In the genomic region with DNA sequence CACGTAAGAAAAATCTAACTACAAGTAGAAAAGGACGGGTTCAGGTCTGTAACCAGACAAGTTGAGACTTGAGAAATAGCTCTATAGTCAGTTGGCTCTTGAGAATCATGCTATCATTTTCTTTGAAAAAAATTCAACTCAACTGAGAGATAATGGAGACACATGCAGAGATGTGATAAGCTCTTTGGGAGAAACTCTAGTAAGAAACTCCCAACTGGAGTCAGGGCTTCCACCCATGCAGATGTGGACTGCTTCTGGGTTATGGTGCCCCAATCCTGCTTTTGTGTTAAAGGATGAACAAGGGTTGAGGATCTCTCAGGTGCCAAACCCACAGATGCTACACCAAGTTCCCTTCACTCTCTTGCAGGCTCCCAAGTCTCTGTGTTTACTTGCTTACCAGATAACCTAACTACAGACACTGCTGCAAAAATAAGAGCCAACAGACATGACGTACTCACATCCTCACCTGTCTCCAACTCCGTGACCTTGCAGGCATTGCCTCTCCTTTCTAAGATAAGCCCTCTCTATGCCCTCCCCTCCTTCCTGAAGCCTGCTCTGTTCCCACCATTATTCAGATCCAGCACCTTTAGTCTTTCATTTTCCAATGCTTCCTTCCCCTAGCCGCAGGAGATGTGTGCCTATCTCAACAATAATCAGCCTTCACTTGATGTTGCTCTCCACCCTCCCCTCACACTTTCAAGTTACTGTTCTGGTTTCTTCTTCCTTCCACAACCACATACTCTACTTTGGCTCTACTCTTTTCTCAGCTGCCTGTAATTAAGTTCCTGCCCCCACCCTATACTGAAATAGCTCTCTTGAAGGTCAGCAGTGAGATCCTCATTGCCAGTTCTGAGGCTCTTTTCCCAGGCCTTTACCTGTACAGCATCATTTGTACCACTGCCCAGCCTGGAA, we compare ENCODE assay signal across 11 cellular contexts.
DNase-seq lines count a peak whose midpoint lies in the region; ATAC-seq, FAIRE-seq and TF ChIP-seq lines count a peak whose summit lies in the region.
"Had no signal": no experiment of that assay in that cellular context is flagged by ENCODE, and none has a peak within 500 bp of the region (broad histone marks: within the 10 kb centered on the region; RNA-seq: fewer than 3 reads in every experiment).

No MANE protein-coding gene starts in this region.

- POLR2A ChIA-PET in HepG2 (lab: Yijun Ruan, JAX), result no interaction called here

- no peak for DNase-seq in right lobe of liver
- DNase-seq in HepG2 (ENCODE audit: low spot score), result no peak
- DNase-seq in activated T-cell treated with anti-CD3 and anti-CD28 coated beads, Interleukin-2, amount 50 U/mL, for 4 hours, result no peak
- no peak for DNase-seq in nucleus accumbens (lab: John Stamatoyannopoulos, UW)
- no peak for DNase-seq in stimulated activated CD4-positive, alpha-beta T cell treated with anti-CD3 and anti-CD28 coated beads, Interleukin-2, amount 100 ng/mL, for 48 hours
- no peak for DNase-seq in D721Med (ENCODE audit: insufficient read length, low spot score)
- no peak for DNase-seq in SIG-M5 treated with dmso at 0.1 percent for 504 hours (lab: John Stamatoyannopoulos, UW; ENCODE audit: unreplicated experiment)
- DNase-seq: foreskin melanocyte had no signal

- intact Hi-C loops in right lobe of liver (cut with DNase I), result no loop called here
- intact Hi-C loops in HepG2 (cut with micrococcal nuclease; ENCODE audit: unreplicated experiment), result no loop called here

- no peak overlapping the region for H2AFZ ChIP-seq in HepG2 (ENCODE audit: low read length)

- FAIRE-seq in HepG2 (lab: Jason Lieb, UNC) (no peak), D721Med (lab: Jason Lieb, UNC) (no peak)

- no peak overlapping the region for H3K4me3 ChIP-seq in right lobe of liver
- H3K4me3 ChIP-seq in HepG2 (replicated peaks in 1 of 3; ENCODE audit: insufficient read depth in 1 of 3, low read depth in 2 of 3, low read length in 3 of 3), result no peak overlapping the region
- H3K4me3 ChIP-seq: BLaER1 treated with 17β-estradiol and CSF1 and Interleukin-3, amounts not matched to agents 10 nM and 100 nM had no signal

- H3K4me2 ChIP-seq in HepG2 (ENCODE audit: low read depth, low read length), result no peak overlapping the region
- H3K4me2 ChIP-seq: BLaER1 treated with 17β-estradiol and CSF1 and Interleukin-3, amounts not matched to agents 10 nM and 100 nM; KMS-11 had no signal

- H3K4me1 Mint-ChIP-seq in activated T-cell treated with anti-CD3 and anti-CD28 coated beads, Interleukin-2, amount 50 U/mL, for 4 hours (ENCODE audit: low read depth), result peaks cover 88% of the 10 kb centered on the region

- no peaks in the 10 kb centered on the region for H3K27me3 ChIP-seq in right lobe of liver
- H3K27me3 ChIP-seq in HepG2 (ENCODE audit: control insufficient read depth in 1 of 2, insufficient read depth in 2 of 2, low read length in 2 of 2), result no peaks in the 10 kb centered on the region; a peak in 1 of 5 replicates
- H3K27me3 ChIP-seq: BLaER1 treated with 17β-estradiol and CSF1 and Interleukin-3, amounts not matched to agents 10 nM and 100 nM had no signal

- CTCF ChIA-PET in HepG2 (lab: Yijun Ruan, JAX; ENCODE audit: low intra/inter-chr PET ratio, low total read pairs), result no interaction called here

- H3K4me1 ChIP-seq in right lobe of liver (peaks cover 0 to 2% (median 0%) of the 10 kb centered on the region in 4 donors), HepG2 (ENCODE audit: insufficient read depth, low read length) (peaks cover 5% of the 10 kb centered on the region)

- WGBS in right lobe of liver (ENCODE audit: insufficient coverage, low coverage, low lambda C conversion rate, missing lambda C conversion rate), result 75% methylated on average over 5 of the region's 5 CpGs
- 18% methylated on average over 5 of the region's 5 CpGs for WGBS in HepG2 (ENCODE audit: low lambda C conversion rate)

- H3K27ac ChIP-seq in right lobe of liver (no peak overlapping the region), HepG2 (ENCODE audit: extremely low read length, insufficient read depth, low read length) (no peak overlapping the region)
- H3K27ac ChIP-seq: BLaER1 treated with 17β-estradiol and CSF1 and Interleukin-3, amounts not matched to agents 10 nM and 100 nM; KMS-11 had no signal

- H3K4me3 Mint-ChIP-seq in activated T-cell treated with anti-CD3 and anti-CD28 coated beads, Interleukin-2, amount 50 U/mL, for 4 hours, result peak overlapping the region; percentile 52

- H3K9ac ChIP-seq in HepG2 (ENCODE audit: insufficient read depth, low read depth, low read length), result no peak overlapping the region
- H3K9ac ChIP-seq: BLaER1 treated with 17β-estradiol and CSF1 and Interleukin-3, amounts not matched to agents 10 nM and 100 nM; KMS-11 had no signal

- no peaks in the 10 kb centered on the region for H3K36me3 Mint-ChIP-seq in activated T-cell treated with anti-CD3 and anti-CD28 coated beads, Interleukin-2, amount 50 U/mL, for 4 hours (ENCODE audit: insufficient read depth)

- BruUV-seq in HepG2 (replicated peaks; lab: Mats Ljungman, UMichigan), result no TSS peak

- H3K9me3 ChIP-seq in right lobe of liver, result no peaks in the 10 kb centered on the region
- H3K9me3 ChIP-seq in HepG2 (ENCODE audit: low read length), result no peaks in the 10 kb centered on the region
- H3K9me3 ChIP-seq: BLaER1 treated with 17β-estradiol and CSF1 and Interleukin-3, amounts not matched to agents 10 nM and 100 nM had no signal

- no peaks in the 10 kb centered on the region for H3K36me3 ChIP-seq in right lobe of liver
- no peaks in the 10 kb centered on the region for H3K36me3 ChIP-seq in HepG2 (replicated peaks in 1 of 2; ENCODE audit: control insufficient read depth in 1 of 2, insufficient read depth in 2 of 2, low read length in 2 of 2)
- H3K36me3 ChIP-seq: BLaER1 treated with 17β-estradiol and CSF1 and Interleukin-3, amounts not matched to agents 10 nM and 100 nM had no signal

- no peaks in the 10 kb centered on the region for H3K9me3 Mint-ChIP-seq in activated T-cell treated with anti-CD3 and anti-CD28 coated beads, Interleukin-2, amount 50 U/mL, for 4 hours

- no peak for TF ChIP-seq CTCF in right lobe of liver (IDR thresholded peaks at IDR 0.05)
- TF ChIP-seq CTCF in HepG2 (CRISPR knock-in tag; IDR thresholded peaks at IDR 0.05), result no peak
- no peak for TF ChIP-seq CTCF in D721Med (IDR thresholded peaks at IDR 0.05; ENCODE audit: insufficient read depth, missing control alignments)

- TF ChIP-seq POLR2A in right lobe of liver (IDR thresholded peaks at IDR 0.05) (no peak), HepG2 (IDR thresholded peaks at IDR 0.05; ENCODE audit: insufficient read depth in 1 of 2, low read depth in 2 of 2, low read length in 2 of 2) (no peak)

- H4K20me1 ChIP-seq in HepG2 (ENCODE audit: insufficient read depth, low read length), result no peaks in the 10 kb centered on the region
- H4K20me1 ChIP-seq: BLaER1 treated with 17β-estradiol and CSF1 and Interleukin-3, amounts not matched to agents 10 nM and 100 nM had no signal

- H3K79me2 ChIP-seq in HepG2 (ENCODE audit: insufficient read depth, low read length), result no peaks in the 10 kb centered on the region

- TF ChIP-seq RAD21 in HepG2 (CRISPR knock-in tag; IDR thresholded peaks at IDR 0.05), result no peak

- H3K27me3 Mint-ChIP-seq in activated T-cell treated with anti-CD3 and anti-CD28 coated beads, Interleukin-2, amount 50 U/mL, for 4 hours (ENCODE audit: low read depth), result no peaks in the 10 kb centered on the region

- ATAC-seq in right lobe of liver (peak in 3 of 4 donors; percentile 28 to 50 (median 43)), HepG2 (no peak), HG03066 (IDR thresholded peaks at IDR 0.05; ENCODE audit: low read depth, unreplicated experiment) (peak; percentile 63)
- peak in 1 of 2 donors; percentile 15 for ATAC-seq in activated T-cell treated with anti-CD3 and anti-CD28 coated beads, Interleukin-2, amount 50 U/mL, for 4 hours

- TF ChIP-seq EP300 in HepG2 (IDR thresholded peaks at IDR 0.05; ENCODE audit: low read depth in 2 of 2, low read length in 2 of 2), result no peak
- no peak for TF ChIP-seq EP300 in HepG2 (CRISPR knock-in tag; IDR thresholded peaks at IDR 0.05; ENCODE audit: borderline replicate concordance)

- in situ Hi-C loops in HepG2 (cut with HindIII; ENCODE audit: extremely low pct_ligation_motif_present, low pct_unique_long_range_greater_than_20kb), result no loop called here

TF ChIP-seq in HepG2, 621 proteins besides CTCF, POLR2A, EP300 and RAD21:
- no peak for TF ChIP-seq THAP11 (CRISPR knock-in tag; IDR thresholded peaks at IDR 0.05)
- no peak for TF ChIP-seq MATR3 (CRISPR knock-in tag; IDR thresholded peaks at IDR 0.05)
- no peak for TF ChIP-seq ZNF776 (CRISPR knock-in tag; IDR thresholded peaks at IDR 0.05)
- no peak for TF ChIP-seq SKI (IDR thresholded peaks at IDR 0.05; ENCODE audit: partially characterized antibody)
- no peak for TF ChIP-seq ZMAT5 (CRISPR knock-in tag; IDR thresholded peaks at IDR 0.05; ENCODE audit: borderline replicate concordance, low read depth)
- TF ChIP-seq DR1 (CRISPR knock-in tag; IDR thresholded peaks at IDR 0.05), result no peak
- TF ChIP-seq ZC3H4 (CRISPR knock-in tag; IDR thresholded peaks at IDR 0.05; ENCODE audit: borderline replicate concordance), result no peak
- no peak for TF ChIP-seq ZNF652 (CRISPR knock-in tag; IDR thresholded peaks at IDR 0.05; ENCODE audit: borderline replicate concordance, low read depth)
- TF ChIP-seq GLMP (CRISPR knock-in tag; IDR thresholded peaks at IDR 0.05; ENCODE audit: borderline replicate concordance), result no peak
- TF ChIP-seq RNF2 (conservative IDR thresholded peaks at IDR 0.05; ENCODE audit: low read depth), result no peak
